Comparison of ENCODE assay signal across 8 cellular contexts in genomic region chr15:30626194-30626565, GRCh38. TPM values are rescaled to one million over a fixed set of nuclear protein-coding genes. Genes with fewer than 3 reads are reported as not detected.
DNase-seq lines count a peak whose midpoint lies in the region; ATAC-seq and TF ChIP-seq lines count a peak whose summit lies in the region.
"Not testable (repeated sequence)": the region's sequence is repeated elsewhere in the genome, so short reads cannot be mapped to it uniquely, and the experiment has no call there.

No MANE protein-coding gene starts in this region.

- H3K4me1 Mint-ChIP-seq in CD4-positive, alpha-beta memory T cell: peaks cover 7 to 30% (median 21%) of the 10 kb centered on the region in 4 donors
- H3K4me1 Mint-ChIP-seq in IgD-negative memory B cell (peaks cover 7 to 23% (median 12%) of the 10 kb centered on the region in 3 donors), WTC11 (peaks cover 11% of the 10 kb centered on the region), naive B cell (peaks cover 12 to 17% (median 16%) of the 10 kb centered on the region in 3 donors)
- H3K4me1 Mint-ChIP-seq in stimulated activated naive CD8-positive, alpha-beta T cell treated with anti-CD3 and anti-CD28 coated beads, Interleukin-15, Interleukin-2, amounts not matched to agents 100 ng/mL and 50 ng/mL, for 24 hours (ENCODE audit: low read depth): peaks cover 12% of the 10 kb centered on the region

- peak overlapping the region; percentile 96 to 99 (median 98) for H3K27ac Mint-ChIP-seq in CD4-positive, alpha-beta memory T cell
- peak overlapping the region; percentile 97 to 98 (median 98) for H3K27ac Mint-ChIP-seq in IgD-negative memory B cell
- peak overlapping the region; percentile 99 for H3K27ac Mint-ChIP-seq in WTC11
- H3K27ac Mint-ChIP-seq in naive B cell: peak overlapping the region; percentile 93 to 98 (median 96)
- peak overlapping the region; percentile 98 for H3K27ac Mint-ChIP-seq in stimulated activated naive CD8-positive, alpha-beta T cell treated with anti-CD3 and anti-CD28 coated beads, Interleukin-15, Interleukin-2, amounts not matched to agents 100 ng/mL and 50 ng/mL, for 24 hours

- DNase-seq in CD4-positive, alpha-beta memory T cell: peak in 3 of 5 donors; percentile 34 to 37 (median 35)
- not testable (repeated sequence) for DNase-seq in WTC11 (ENCODE audit: low spot score); breast epithelium (ENCODE audit: low spot score in 2 of 2); heart left ventricle; naive B cell

- not testable (repeated sequence) for H3K4me1 ChIP-seq in CD4-positive, alpha-beta memory T cell (ENCODE audit: insufficient read depth, low read length); breast epithelium; heart left ventricle

- CTCF ChIA-PET in CD4-positive, alpha-beta memory T cell (lab: Charles Lee; ENCODE audit: partially characterized antibody): not testable (repeated sequence)
- CTCF ChIA-PET in WTC11 (lab: Charles Lee): interaction anchor here (0.6 kb wide), 1 partner anchor 1989 kb away, joined by 3 read pairs; no protein-coding TSS in a partner anchor

- intact Hi-C loops in CD4-positive, alpha-beta memory T cell (cut with micrococcal nuclease); breast epithelium (cut with DNase I; ENCODE audit: low total_unique reads); heart left ventricle (cut with DNase I): not testable (repeated sequence)

- H3K27me3 ChIP-seq in CD4-positive, alpha-beta memory T cell (ENCODE audit: insufficient read depth, low read length); breast epithelium; heart left ventricle: not testable (repeated sequence)

- not testable (repeated sequence) for H3K27me3 Mint-ChIP-seq in CD4-positive, alpha-beta memory T cell; IgD-negative memory B cell; WTC11 (ENCODE audit: low read depth); naive B cell; stimulated activated naive CD8-positive, alpha-beta T cell treated with anti-CD3 and anti-CD28 coated beads, Interleukin-15, Interleukin-2, amounts not matched to agents 100 ng/mL and 50 ng/mL, for 24 hours

- peak overlapping the region; percentile 82 for H3K27ac ChIP-seq in CD4-positive, alpha-beta memory T cell (ENCODE audit: low read depth, low read length)
- H3K27ac ChIP-seq in breast epithelium (peak overlapping the region; percentile 86 to 90), heart left ventricle (peak overlapping the region in 8 of 12 donors; percentile 85 to 96 (median 92))

- not testable (repeated sequence) for H3K9me3 Mint-ChIP-seq in CD4-positive, alpha-beta memory T cell; IgD-negative memory B cell; WTC11; naive B cell; stimulated activated naive CD8-positive, alpha-beta T cell treated with anti-CD3 and anti-CD28 coated beads, Interleukin-15, Interleukin-2, amounts not matched to agents 100 ng/mL and 50 ng/mL, for 24 hours

- ATAC-seq in GM21360 (IDR thresholded peaks at IDR 0.05; ENCODE audit: unreplicated experiment): peak; percentile 36
- ATAC-seq in WTC11: peak; percentile 60
- ATAC-seq in heart left ventricle; naive B cell (ENCODE audit: low read depth in 2 of 2): not testable (repeated sequence)

- peaks cover 0 to 12% of the 10 kb centered on the region in 2 donors for H3K36me3 Mint-ChIP-seq in CD4-positive, alpha-beta memory T cell
- H3K36me3 Mint-ChIP-seq in IgD-negative memory B cell, WTC11, naive B cell: not testable (repeated sequence)
- peaks cover 20% of the 10 kb centered on the region for H3K36me3 Mint-ChIP-seq in stimulated activated naive CD8-positive, alpha-beta T cell treated with anti-CD3 and anti-CD28 coated beads, Interleukin-15, Interleukin-2, amounts not matched to agents 100 ng/mL and 50 ng/mL, for 24 hours (ENCODE audit: low read depth)

- 0 to 1% (median 0%) methylated on average over 9 to 12 of the region's 22 CpGs for WGBS in heart left ventricle, 4 donors

- H3K36me3 ChIP-seq in CD4-positive, alpha-beta memory T cell (ENCODE audit: insufficient read depth, low read length); breast epithelium; heart left ventricle: not testable (repeated sequence)

- not testable (repeated sequence) for TF ChIP-seq CTCF in WTC11 (IDR thresholded peaks at IDR 0.05); breast epithelium (IDR thresholded peaks at IDR 0.05)
- TF ChIP-seq CTCF in heart left ventricle (IDR thresholded peaks at IDR 0.05): peak in 1 of 12 donors; percentile 1

- not testable (repeated sequence) for TF ChIP-seq POLR2A in breast epithelium (IDR thresholded peaks at IDR 0.05); heart left ventricle (IDR thresholded peaks at IDR 0.05)

- H3K9me3 ChIP-seq in CD4-positive, alpha-beta memory T cell (ENCODE audit: control insufficient read depth in 1 of 2, low read length in 2 of 2); breast epithelium; heart left ventricle: not testable (repeated sequence)

- peak overlapping the region in 1 of 2 donors; percentile 83 for H3K4me3 ChIP-seq in CD4-positive, alpha-beta memory T cell (ENCODE audit: low read length in 2 of 2)
- H3K4me3 ChIP-seq in breast epithelium (peak overlapping the region; percentile 49 to 80 (median 60)), heart left ventricle (peak overlapping the region; percentile 37 to 90 (median 64))

- POLR2A ChIA-PET in CD4-positive, alpha-beta memory T cell (lab: Charles Lee; ENCODE audit: partially characterized antibody): interaction anchor here (1.0 kb wide), 1 partner anchor 365 kb away, joined by 5 read pairs; the partner anchor contains the start of gene MTMR10
- POLR2A ChIA-PET in WTC11 (lab: Charles Lee): not testable (repeated sequence)

- H3K4me3 Mint-ChIP-seq in CD4-positive, alpha-beta memory T cell: peak overlapping the region; percentile 96 to 99 (median 99)
- H3K4me3 Mint-ChIP-seq in IgD-negative memory B cell (peak overlapping the region; percentile 95 to 98 (median 98)), WTC11 (peak overlapping the region; percentile 99), naive B cell (peak overlapping the region; percentile 90 to 100 (median 99))
- H3K4me3 Mint-ChIP-seq in stimulated activated naive CD8-positive, alpha-beta T cell treated with anti-CD3 and anti-CD28 coated beads, Interleukin-15, Interleukin-2, amounts not matched to agents 100 ng/mL and 50 ng/mL, for 24 hours: peak overlapping the region; percentile 99

RNA-seq across cellular contexts. Expression of gene GOLGA8H, which starts 22.4 kb away (rescaled TPM):
- not detected for total RNA-seq in CD4-positive, alpha-beta memory T cell
- not detected for polyA plus RNA-seq in CD4-positive, alpha-beta memory T cell
- polyA plus RNA-seq in IgD-negative memory B cell: not detected
- 1.5 to 2.0 TPM (median 1.7 TPM) in 3 replicates for total RNA-seq in WTC11 (2021)
- 1 to 10 TPM in 1 of 3 donors, under 1 TPM in 2; 0.16 to 1.6 (median 0.29) TPM for total RNA-seq in breast epithelium
- 1 to 10 TPM in 1 of 9 donors, under 1 TPM in 7, not detected in 1; 0.19 to 1.1 (median 0.53) TPM for total RNA-seq in heart left ventricle
- polyA plus RNA-seq in heart left ventricle: 1 to 10 TPM in 1 of 2 donors, under 1 TPM in 1; 0.57 to 1.3 TPM
- polyA plus RNA-seq in naive B cell (ENCODE audit: low read depth in 6 of 6): not detected
